10 cellular contexts compared by ENCODE assay signal in the genomic region with DNA sequence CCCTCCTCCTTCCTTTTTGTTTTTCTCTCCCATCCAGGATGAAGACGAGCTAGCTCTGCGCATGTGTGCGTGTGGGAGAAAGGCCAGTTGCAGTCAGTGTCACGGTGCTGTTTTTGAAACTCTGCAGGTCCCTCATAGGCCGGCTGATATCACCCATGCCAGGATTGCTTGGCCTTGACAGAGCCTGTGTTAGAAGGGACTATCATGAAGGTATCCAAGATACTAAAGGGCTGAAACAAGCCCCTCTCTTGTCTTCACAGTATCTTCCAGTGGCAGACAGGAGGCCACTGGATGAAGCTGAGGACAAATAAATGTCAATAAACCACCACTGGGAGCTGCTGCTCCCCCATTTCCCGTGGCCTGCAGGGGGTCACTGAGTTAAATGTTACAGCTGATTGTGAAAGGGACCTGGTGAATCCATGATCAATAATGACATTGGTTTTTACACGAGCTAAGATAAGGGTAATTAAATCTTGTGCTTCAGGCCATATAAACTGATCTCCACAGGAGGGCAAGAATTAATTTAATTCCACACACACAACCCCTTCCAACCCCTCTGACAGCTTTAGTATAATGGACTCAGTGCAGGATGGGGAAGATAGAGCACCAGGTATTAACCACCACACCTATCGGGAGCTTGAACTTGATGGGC.
DNase-seq lines count a peak whose midpoint lies in the region; ATAC-seq, FAIRE-seq and TF ChIP-seq lines count a peak whose summit lies in the region.
"Had no signal": no experiment of that assay in that cellular context is flagged by ENCODE, and none has a peak within 500 bp of the region (broad histone marks: within the 10 kb centered on the region; RNA-seq: fewer than 3 reads in every experiment).

No MANE protein-coding gene starts in this region.

- H3K27me3 Mint-ChIP-seq in nephron (ENCODE audit: low read depth), result no peaks in the 10 kb centered on the region

- H2AFZ ChIP-seq in endothelial cell of umbilical vein (ENCODE audit: low read depth, low read length), result no peak overlapping the region

- H3K9me3 ChIP-seq in endothelial cell of umbilical vein (replicated peaks; ENCODE audit: control insufficient read depth, insufficient read depth, low read length), result no peaks in the 10 kb centered on the region

- POLR2A ChIA-PET in endothelial cell of umbilical vein (lab: Charles Lee), result interaction anchor here (0.7 to 1.2 kb wide), 3 partner anchors 8 to 58 kb away, joined by 3 read pairs; no protein-coding TSS in a partner anchor

- BruUV-seq in endothelial cell of umbilical vein (replicated peaks; lab: Mats Ljungman, UMichigan), result no TSS peak

- TF ChIP-seq CTCF in 22Rv1 (IDR thresholded peaks at IDR 0.05), result no peak
- no peak for TF ChIP-seq CTCF in endothelial cell of umbilical vein (IDR thresholded peaks at IDR 0.05; ENCODE audit: extremely low read depth in 1 of 2, insufficient read depth in 1 of 2, low read depth in 1 of 2, low read length in 2 of 2)
- no peak for TF ChIP-seq CTCF in nephron (IDR thresholded peaks at IDR 0.05; ENCODE audit: unreplicated experiment in 3 of 3)

- peak; percentile 86 for DNase-seq in NCI-H146 treated with DMSO at 0.1 percent for 48 hours (lab: John Stamatoyannopoulos, UW; ENCODE audit: unreplicated experiment)
- DNase-seq in endothelial cell of umbilical vein (ENCODE audit: low read depth, low spot score), result no peak
- DNase-seq in amniotic stem cell (lab: John Stamatoyannopoulos, UW), result no peak
- no peak for DNase-seq in posterior cingulate gyrus
- DNase-seq in effector CD8-positive, alpha-beta T cell (lab: John Stamatoyannopoulos, UW), result no peak
- DNase-seq: Karpas-422 had no signal

- peaks cover 80% of the 10 kb centered on the region for H3K4me1 Mint-ChIP-seq in nephron

- H3K4me3 Mint-ChIP-seq in nephron, result peak overlapping the region in 1 of 3 experiments; percentile 18

- no peak for FAIRE-seq in endothelial cell of umbilical vein (lab: Jason Lieb, UNC)
- FAIRE-seq: colon had no signal

- no peaks in the 10 kb centered on the region for H3K36me3 Mint-ChIP-seq in nephron (ENCODE audit: low read depth)

- CTCF ChIA-PET in endothelial cell of umbilical vein (lab: Charles Lee), result interaction anchor here (0.8 to 2.9 kb wide), 11 partner anchors 9 to 57 kb away, joined by 3 to 14 read pairs (median 4); no protein-coding TSS in a partner anchor

- H3K79me2 ChIP-seq in endothelial cell of umbilical vein (ENCODE audit: control insufficient read depth, insufficient read depth, low read length), result no peaks in the 10 kb centered on the region

- H4K20me1 ChIP-seq in endothelial cell of umbilical vein (replicated peaks; ENCODE audit: control insufficient read depth, extremely low read depth, insufficient read depth, low read length), result no peaks in the 10 kb centered on the region

- no peaks in the 10 kb centered on the region for H3K36me3 ChIP-seq in endothelial cell of umbilical vein (ENCODE audit: control insufficient read depth in 2 of 2, extremely low read depth in 1 of 2, insufficient read depth in 2 of 2, low read length in 2 of 2)

- no peak for ATAC-seq in GM18511 (IDR thresholded peaks at IDR 0.05; ENCODE audit: unreplicated experiment)

- H3K9me3 Mint-ChIP-seq in nephron, result no peaks in the 10 kb centered on the region

- H3K27me3 ChIP-seq in endothelial cell of umbilical vein (ENCODE audit: control insufficient read depth in 2 of 2, insufficient read depth in 2 of 2, low read length in 2 of 2), result no peaks in the 10 kb centered on the region

- H3K9me1 ChIP-seq in endothelial cell of umbilical vein (replicated peaks; ENCODE audit: control insufficient read depth, extremely low read depth, insufficient read depth, low read length), result no peaks in the 10 kb centered on the region

- H3K4me3 ChIP-seq in endothelial cell of umbilical vein (replicated peaks in 1 of 3; ENCODE audit: insufficient read depth in 1 of 3, low read depth in 1 of 3, low read length in 3 of 3), result no peak overlapping the region

- H3K27ac ChIP-seq in 22Rv1 (peak overlapping the region; percentile 91), endothelial cell of umbilical vein (ENCODE audit: insufficient read depth, low read depth, low read length) (peak overlapping the region; percentile 72)

- no peak overlapping the region for H3K4me2 ChIP-seq in endothelial cell of umbilical vein (ENCODE audit: insufficient read depth, low read length)

- intact Hi-C loops in endothelial cell of umbilical vein (cut with micrococcal nuclease) (loop anchor here (1.0 to 2.0 kb wide), 5 partner anchors 13 to 181 kb away; no protein-coding TSS in a partner anchor), posterior cingulate gyrus (cut with DNase I) (no loop called here)

- dilution Hi-C loops in endothelial cell of umbilical vein (cut with MboI; ENCODE audit: extremely low pct_ligation_motif_present, low sequenced_read_pairs), result no loop called here

- TF ChIP-seq POLR2A in endothelial cell of umbilical vein (IDR thresholded peaks at IDR 0.05; ENCODE audit: low read depth, low read length), result no peak

- peak overlapping the region; percentile 97 to 99 (median 98) for H3K27ac Mint-ChIP-seq in nephron

- H3K4me1 ChIP-seq in endothelial cell of umbilical vein (ENCODE audit: control insufficient read depth, extremely low read depth, insufficient read depth, low read length), result peaks cover 24% of the 10 kb centered on the region

- H3K9ac ChIP-seq in endothelial cell of umbilical vein (replicated peaks; ENCODE audit: extremely low read depth, insufficient read depth, low read length), result peak overlapping the region; percentile 35

TF ChIP-seq in endothelial cell of umbilical vein, 7 proteins besides CTCF, POLR2A, EP300 and RAD21:
- no peak for TF ChIP-seq FOS (IDR thresholded peaks at IDR 0.05; ENCODE audit: borderline replicate concordance, insufficient read depth, low read length)
- TF ChIP-seq MYC (IDR thresholded peaks at IDR 0.05; ENCODE audit: low read depth, low read length), result no peak
